In the genomic region with DNA sequence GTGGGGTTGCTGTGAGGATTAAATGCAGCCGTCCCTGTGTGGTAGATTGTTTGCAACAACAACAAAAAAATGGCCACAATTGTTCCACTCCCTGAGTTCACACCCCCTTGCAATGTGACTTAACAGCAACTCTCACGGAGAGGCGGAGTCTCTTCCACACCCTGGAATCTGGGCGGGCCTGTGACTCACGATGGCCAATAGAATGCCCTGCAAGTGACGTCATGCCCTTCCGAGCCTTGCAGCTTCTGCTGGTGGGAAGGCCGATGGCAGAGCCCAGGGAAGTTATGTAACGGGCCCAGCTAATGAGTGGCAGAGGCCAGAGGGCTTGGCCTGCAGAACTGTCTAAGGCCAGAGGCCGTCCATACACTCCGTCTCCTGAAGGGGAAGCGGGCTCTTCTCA, we compare ENCODE assay signal across 8 cellular contexts.
DNase-seq lines count a peak whose midpoint lies in the region; ATAC-seq, FAIRE-seq and TF ChIP-seq lines count a peak whose summit lies in the region.

No MANE protein-coding gene starts in this region.

- peak overlapping the region; percentile 19 to 41; a peak in 2 of 4 replicates for H4K8ac ChIP-seq in IMR-90 (ENCODE audit: low read depth in 2 of 2, low read length in 2 of 2)
- no peak overlapping the region for H4K8ac ChIP-seq in mesendoderm (ENCODE audit: low read depth, low read length)

- H3K27me3 ChIP-seq in IMR-90 (ENCODE audit: control insufficient read depth, insufficient read depth, low read length) (peaks cover 4% of the 10 kb centered on the region), mesendoderm (ENCODE audit: insufficient read depth, low read length, poor library complexity) (no peaks in the 10 kb centered on the region)

- dilution Hi-C loops in IMR-90 (cut with HindIII; ENCODE audit: low sequenced_read_pairs, unreplicated experiment), result no loop called here

- peaks cover 1 to 6% (median 3%) of the 10 kb centered on the region in 3 donors for H3K27me3 Mint-ChIP-seq in immature natural killer cell (ENCODE audit: low read depth in 3 of 3)

- H2AFZ ChIP-seq in IMR-90 (replicated peaks; ENCODE audit: low read length, poor library complexity), result peak overlapping the region; percentile 51

- no peak overlapping the region for H4K91ac ChIP-seq in IMR-90 (ENCODE audit: insufficient read depth, low read depth, low read length)

- no peaks in the 10 kb centered on the region for H4K20me1 ChIP-seq in IMR-90 (ENCODE audit: insufficient read depth, low read length)

- intact Hi-C loops in IMR-90 (cut with micrococcal nuclease), result no loop called here

- H3K4me3 ChIP-seq in IMR-90 (ENCODE audit: insufficient read depth, low read depth, low read length), result no peak overlapping the region
- peak overlapping the region; percentile 47 for H3K4me3 ChIP-seq in epithelial cell of proximal tubule (ENCODE audit: low read depth, low read length)
- H3K4me3 ChIP-seq in mesendoderm (ENCODE audit: low read length), result no peak overlapping the region
- no peak overlapping the region for H3K4me3 ChIP-seq in urinary bladder (ENCODE audit: low read depth, low read length)

- H2BK120ac ChIP-seq in IMR-90 (ENCODE audit: low read depth, low read length) (peak overlapping the region; percentile 31; the same call in 1 of the 2 replicates), mesendoderm (ENCODE audit: low read depth, low read length) (no peak overlapping the region)

- WGBS in IMR-90 (ENCODE audit: extremely low coverage in 2 of 2, insufficient read length in 1 of 2), 2 experiments, result 31% methylated on average over 4 of the region's 12 CpGs; no CpG with 5 or more reads in 1 of the 2 experiments
- no CpG with 5 or more reads among the region's 12 CpGs for WGBS in mesendoderm (ENCODE audit: extremely low coverage, insufficient coverage, low lambda C conversion rate)
- WGBS in urinary bladder, result 21% methylated on average over 12 of the region's 12 CpGs

- no peak for TF ChIP-seq RAD21 in IMR-90 (IDR thresholded peaks at IDR 0.05; ENCODE audit: low read length)

- H3K56ac ChIP-seq in IMR-90 (ENCODE audit: extremely low read depth, insufficient read depth, low read length) (no peak overlapping the region), mesendoderm (ENCODE audit: low read length) (peak overlapping the region; percentile 66)

- in situ Hi-C loops in IMR-90 (cut with MboI; ENCODE audit: low sequenced_read_pairs), result no loop called here

- TF ChIP-seq CTCF in C4-2B (conservative IDR thresholded peaks at IDR 0.05), result no peak
- TF ChIP-seq CTCF in IMR-90 (conservative IDR thresholded peaks at IDR 0.05; ENCODE audit: low read depth, low read length), result no peak
- TF ChIP-seq CTCF in epithelial cell of proximal tubule (conservative IDR thresholded peaks at IDR 0.05; ENCODE audit: low read depth, low read length), result no peak

- peaks cover 11% of the 10 kb centered on the region for H3K9me1 ChIP-seq in IMR-90 (ENCODE audit: insufficient read depth, low read length)

- H3K4me1 ChIP-seq in IMR-90 (ENCODE audit: control insufficient read depth, insufficient read depth, low read length) (peaks cover 6% of the 10 kb centered on the region), mesendoderm (ENCODE audit: control insufficient read depth, low read depth, low read length) (peaks cover 4% of the 10 kb centered on the region), urinary bladder (ENCODE audit: insufficient read depth) (no peaks in the 10 kb centered on the region)

- ATAC-seq in IMR-90 (ENCODE audit: low read depth), result peak; percentile 99

- H3K79me1 ChIP-seq in IMR-90 (ENCODE audit: low read depth in 1 of 2, low read length in 2 of 2), result no peaks in the 10 kb centered on the region
- H3K79me1 ChIP-seq in mesendoderm (ENCODE audit: low read length), result no peaks in the 10 kb centered on the region

- DNase-seq in IMR-90 (peak; percentile 94), SHP77 (lab: John Stamatoyannopoulos, UW) (peak; percentile 97), epithelial cell of proximal tubule (ENCODE audit: low read depth) (peak; percentile 93), mesendoderm (peak; percentile 99), GM19239 (ENCODE audit: insufficient read length, low spot score) (no peak), immature natural killer cell (no peak)

- peak overlapping the region; percentile 72 for H3K4ac ChIP-seq in IMR-90 (ENCODE audit: low read depth, low read length)
- no peak overlapping the region for H3K4ac ChIP-seq in mesendoderm (ENCODE audit: low read depth, low read length)

- no peak for TF ChIP-seq POLR2A in IMR-90 (IDR thresholded peaks at IDR 0.05; ENCODE audit: low read depth, low read length)

- CTCF ChIA-PET in IMR-90 (lab: Yijun Ruan, JAX), result no interaction called here

- H3K36me3 Mint-ChIP-seq in immature natural killer cell, result no peaks in the 10 kb centered on the region

- H2BK20ac ChIP-seq in IMR-90 (ENCODE audit: low read depth, low read length), result no peak overlapping the region

- peaks cover 5 to 8% of the 10 kb centered on the region in 2 donors for H3K4me1 Mint-ChIP-seq in immature natural killer cell

- H2BK5ac ChIP-seq in IMR-90 (ENCODE audit: low read depth, low read length, poor library complexity, severe bottlenecking), result no peak overlapping the region
- H2BK5ac ChIP-seq in mesendoderm (ENCODE audit: low read length), result no peak overlapping the region

- H3K23ac ChIP-seq in IMR-90 (ENCODE audit: low read depth, low read length), result no peak overlapping the region
- H3K23ac ChIP-seq in mesendoderm (ENCODE audit: low read length), result no peak overlapping the region

- H3K9me3 Mint-ChIP-seq in immature natural killer cell, result no peaks in the 10 kb centered on the region

- POLR2A ChIA-PET in IMR-90 (lab: Charles Lee; ENCODE audit: unreplicated experiment), result no interaction called here

- H2AK5ac ChIP-seq in IMR-90 (ENCODE audit: low read depth, low read length) (no peak overlapping the region), mesendoderm (ENCODE audit: low read length) (no peak overlapping the region)

- H3K4me2 ChIP-seq in IMR-90 (ENCODE audit: low read depth, low read length) (no peak overlapping the region), mesendoderm (ENCODE audit: low read length) (no peak overlapping the region)

- peak overlapping the region; percentile 79 for H2AK9ac ChIP-seq in IMR-90 (replicated peaks; ENCODE audit: low read depth, low read length, poor library complexity)

- no peaks in the 10 kb centered on the region for H3K9me3 ChIP-seq in IMR-90 (ENCODE audit: control insufficient read depth, insufficient read depth, low read length)

- H3K79me2 ChIP-seq in mesendoderm (ENCODE audit: control insufficient read depth, insufficient read depth, low read length), result no peaks in the 10 kb centered on the region

- H2BK15ac ChIP-seq in IMR-90 (ENCODE audit: low read depth, low read length) (peak overlapping the region; percentile 23; the same call in 1 of the 3 replicates), mesendoderm (replicated peaks; ENCODE audit: low read depth) (no peak overlapping the region)

- no TSS peak for BruUV-seq in IMR-90 (replicated peaks; lab: Mats Ljungman, UMichigan)

- H3K18ac ChIP-seq in IMR-90 (ENCODE audit: low read depth, low read length) (no peak overlapping the region; the same call in 1 of the 2 replicates), mesendoderm (ENCODE audit: low read length) (no peak overlapping the region)

- FAIRE-seq in GM19239 (lab: Jason Lieb, UNC), result no peak

- H3K36me3 ChIP-seq in IMR-90 (ENCODE audit: control insufficient read depth, insufficient read depth, low read length) (no peaks in the 10 kb centered on the region), mesendoderm (ENCODE audit: control insufficient read depth, insufficient read depth, low read length) (no peaks in the 10 kb centered on the region), urinary bladder (ENCODE audit: insufficient read depth) (no peaks in the 10 kb centered on the region)

- H3K9ac ChIP-seq in IMR-90 (ENCODE audit: low read depth, low read length) (no peak overlapping the region), mesendoderm (ENCODE audit: low read length) (peak overlapping the region; percentile 28)

- no peak overlapping the region for H3K4me3 Mint-ChIP-seq in immature natural killer cell

- no peak overlapping the region for H3K27ac Mint-ChIP-seq in immature natural killer cell

- H3K14ac ChIP-seq in IMR-90 (replicated peaks; ENCODE audit: low read depth, low read length), result 0 out of 2 replicates have a peak overlapping the region, but pooled peaks have one; percentile 60

- H3K27ac ChIP-seq in C4-2B, result peak overlapping the region; percentile 94
- H3K27ac ChIP-seq in IMR-90 (ENCODE audit: insufficient read depth, low read length), result no peak overlapping the region
- H3K27ac ChIP-seq in mesendoderm (ENCODE audit: low read depth, low read length), result peak overlapping the region; percentile 5
- H3K27ac ChIP-seq in urinary bladder (ENCODE audit: low read depth), result peak overlapping the region; percentile 76

- H4K5ac ChIP-seq in IMR-90 (ENCODE audit: low read depth, low read length) (no peak overlapping the region), mesendoderm (ENCODE audit: low read length) (no peak overlapping the region)

TF ChIP-seq in IMR-90, 13 proteins besides CTCF, POLR2A, EP300 and RAD21 (continues in another document):
- TF ChIP-seq, protein P1, sequence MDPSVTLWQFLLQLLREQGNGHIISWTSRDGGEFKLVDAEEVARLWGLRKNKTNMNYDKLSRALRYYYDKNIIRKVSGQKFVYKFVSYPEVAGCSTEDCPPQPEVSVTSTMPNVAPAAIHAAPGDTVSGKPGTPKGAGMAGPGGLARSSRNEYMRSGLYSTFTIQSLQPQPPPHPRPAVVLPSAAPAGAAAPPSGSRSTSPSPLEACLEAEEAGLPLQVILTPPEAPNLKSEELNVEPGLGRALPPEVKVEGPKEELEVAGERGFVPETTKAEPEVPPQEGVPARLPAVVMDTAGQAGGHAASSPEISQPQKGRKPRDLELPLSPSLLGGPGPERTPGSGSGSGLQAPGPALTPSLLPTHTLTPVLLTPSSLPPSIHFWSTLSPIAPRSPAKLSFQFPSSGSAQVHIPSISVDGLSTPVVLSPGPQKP (IDR thresholded peaks at IDR 0.05; ENCODE audit: borderline replicate concordance, low read depth, low read length), result no peak
- TF ChIP-seq SMC3 (IDR thresholded peaks at IDR 0.05; ENCODE audit: low read depth, low read length) (no peak), BHLHE40 (IDR thresholded peaks at IDR 0.05; ENCODE audit: low read depth, low read length) (no peak), RCOR1 (IDR thresholded peaks at IDR 0.05; ENCODE audit: insufficient replicate concordance, low read length) (no peak), CEBPB (IDR thresholded peaks at IDR 0.05; ENCODE audit: low read depth, low read length) (peak; percentile 50), CHD1 (IDR thresholded peaks at IDR 0.05; ENCODE audit: low read depth, low read length) (no peak), RFX5 (IDR thresholded peaks at IDR 0.05; ENCODE audit: low read depth, low read length) (no peak)
- TF ChIP-seq, protein P2, sequence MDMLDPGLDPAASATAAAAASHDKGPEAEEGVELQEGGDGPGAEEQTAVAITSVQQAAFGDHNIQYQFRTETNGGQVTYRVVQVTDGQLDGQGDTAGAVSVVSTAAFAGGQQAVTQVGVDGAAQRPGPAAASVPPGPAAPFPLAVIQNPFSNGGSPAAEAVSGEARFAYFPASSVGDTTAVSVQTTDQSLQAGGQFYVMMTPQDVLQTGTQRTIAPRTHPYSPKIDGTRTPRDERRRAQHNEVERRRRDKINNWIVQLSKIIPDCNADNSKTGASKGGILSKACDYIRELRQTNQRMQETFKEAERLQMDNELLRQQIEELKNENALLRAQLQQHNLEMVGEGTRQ (IDR thresholded peaks at IDR 0.05; ENCODE audit: low read depth, low read length), result peak; percentile 84

Comparison
In these comparisons a context has a peak if more than half of its experiments do, and no peak if none do; other contexts are left out.
1. DNase-seq: peak in IMR-90 (single experiment), SHP77 (2 of 2), epithelial cell of proximal tubule (single experiment) and mesendoderm (single experiment); none in GM19239 (single experiment) and immature natural killer cell (0 of 3).